7 cellular contexts compared by ENCODE assay signal in genomic region chr2:43307973-43308372, GRCh38.
"Had no signal": no experiment of that assay in that cellular context is flagged by ENCODE, and none has a peak within 500 bp of the region (broad histone marks: within the 10 kb centered on the region; RNA-seq: fewer than 3 reads in every experiment).

No MANE protein-coding gene starts in this region.

- FAIRE-seq: G401.6, GM12878, GM12892, GM18507, GM19239 had no signal

- ATAC-seq: GM12878 had no signal

- H3K4me3 ChIP-seq: GM12878 had no signal

- DNase-seq: GDM1, GF-D8 had no signal
